ENCODE assay signal across 21 cellular contexts in genomic region chr10:123278445-123278844, GRCh38.
DNase-seq lines count a peak whose midpoint lies in the region; ATAC-seq, FAIRE-seq and TF ChIP-seq lines count a peak whose summit lies in the region.
"Had no signal": no experiment of that assay in that cellular context is flagged by ENCODE, and none has a peak within 500 bp of the region (broad histone marks: within the 10 kb centered on the region; RNA-seq: fewer than 3 reads in every experiment).

No MANE protein-coding gene starts in this region.

- no peak overlapping the region for H3K9ac ChIP-seq in HepG2 (ENCODE audit: insufficient read depth, low read depth, low read length)

- H3K79me2 ChIP-seq in HepG2 (ENCODE audit: insufficient read depth, low read length) = no peaks in the 10 kb centered on the region

- no TSS peak for BruUV-seq in HepG2 (replicated peaks; lab: Mats Ljungman, UMichigan)

- FAIRE-seq in HepG2 (lab: Jason Lieb, UNC) = no peak
- FAIRE-seq: A204.1, GM12891, GM19239, H54 had no signal

- POLR2A ChIA-PET in HepG2 (lab: Yijun Ruan, JAX) = no interaction called here

- CTCF ChIA-PET in HepG2 (lab: Yijun Ruan, JAX; ENCODE audit: low intra/inter-chr PET ratio, low total read pairs) = no interaction called here

- ATAC-seq in HepG2 (no peak), right lobe of liver (no peak), foreskin keratinocyte (peak; percentile 14), upper lobe of right lung (peak; percentile 41)

- no peaks in the 10 kb centered on the region for H3K9me3 ChIP-seq in HepG2 (ENCODE audit: low read length)
- no peaks in the 10 kb centered on the region for H3K9me3 ChIP-seq in right lobe of liver
- no peaks in the 10 kb centered on the region for H3K9me3 ChIP-seq in upper lobe of right lung
- H3K9me3 ChIP-seq: BE2C had no signal

- TF ChIP-seq CTCF in HepG2 (CRISPR knock-in tag; IDR thresholded peaks at IDR 0.05) = no peak
- TF ChIP-seq CTCF in right lobe of liver (IDR thresholded peaks at IDR 0.05) = no peak
- no peak for TF ChIP-seq CTCF in coronary artery (IDR thresholded peaks at IDR 0.05)
- TF ChIP-seq CTCF in foreskin keratinocyte (conservative IDR thresholded peaks at IDR 0.05) = no peak
- TF ChIP-seq CTCF in upper lobe of right lung (IDR thresholded peaks at IDR 0.05) = no peak

- in situ Hi-C loops in HepG2 (cut with HindIII; ENCODE audit: extremely low pct_ligation_motif_present, low pct_unique_long_range_greater_than_20kb) = no loop called here

- H3K27me3 ChIP-seq in HepG2 (ENCODE audit: control insufficient read depth in 1 of 2, insufficient read depth in 2 of 2, low read length in 2 of 2) (peaks cover 2% of the 10 kb centered on the region in 2 experiments; a peak in 2 of 5 replicates), right lobe of liver (no peaks in the 10 kb centered on the region), foreskin keratinocyte (peaks cover 30% of the 10 kb centered on the region), upper lobe of right lung (no peaks in the 10 kb centered on the region)
- H3K27me3 ChIP-seq: BE2C had no signal

- TF ChIP-seq EP300 in HepG2 (IDR thresholded peaks at IDR 0.05; ENCODE audit: low read depth in 2 of 2, low read length in 2 of 2) (no peak), HepG2 (CRISPR knock-in tag; IDR thresholded peaks at IDR 0.05; ENCODE audit: borderline replicate concordance) (no peak)

- no peak overlapping the region for H2AFZ ChIP-seq in HepG2 (ENCODE audit: low read length)

- H3K4me2 ChIP-seq in HepG2 (ENCODE audit: low read depth, low read length) = no peak overlapping the region

- H4K20me1 ChIP-seq in HepG2 (ENCODE audit: insufficient read depth, low read length) = no peaks in the 10 kb centered on the region

- no peak for TF ChIP-seq RAD21 in HepG2 (CRISPR knock-in tag; IDR thresholded peaks at IDR 0.05)

- DNase-seq in HepG2 (ENCODE audit: low spot score) (no peak), right lobe of liver (no peak), coronary artery (ENCODE audit: low spot score) (peak; percentile 35), foreskin keratinocyte (no peak), upper lobe of right lung (no peak), GF-D8 (lab: John Stamatoyannopoulos, UW) (no peak)
- DNase-seq in activated CD8-positive, alpha-beta memory T cell treated with anti-CD3 and anti-CD28 coated beads for 24 hours = no peak
- DNase-seq: ACHN; BE2C; C1 segment of cervical spinal cord; CD4-positive, CD25-positive, alpha-beta regulatory T cell; CD8-positive, alpha-beta memory T cell; COR-L47; DMS 273 treated with DMSO at 0.1 percent for 48 hours; DND-41; EL; HCEC 1CT had no signal

- intact Hi-C loops in HepG2 (cut with micrococcal nuclease; ENCODE audit: unreplicated experiment) (no loop called here), right lobe of liver (cut with DNase I) (no loop called here), upper lobe of right lung (cut with DNase I) (no loop called here)

- no peaks in the 10 kb centered on the region for H3K4me1 ChIP-seq in HepG2 (ENCODE audit: insufficient read depth, low read length)
- no peaks in the 10 kb centered on the region for H3K4me1 ChIP-seq in right lobe of liver
- H3K4me1 ChIP-seq in foreskin keratinocyte = no peaks in the 10 kb centered on the region
- H3K4me1 ChIP-seq in upper lobe of right lung = no peaks in the 10 kb centered on the region
- H3K4me1 ChIP-seq: BE2C had no signal

- H3K27ac ChIP-seq in HepG2 (ENCODE audit: extremely low read length, insufficient read depth, low read length) (no peak overlapping the region), right lobe of liver (no peak overlapping the region), coronary artery (no peak overlapping the region), foreskin keratinocyte (no peak overlapping the region), upper lobe of right lung (no peak overlapping the region)

- H3K36me3 ChIP-seq in HepG2 (replicated peaks in 1 of 2; ENCODE audit: control insufficient read depth in 1 of 2, insufficient read depth in 2 of 2, low read length in 2 of 2) (no peaks in the 10 kb centered on the region), right lobe of liver (no peaks in the 10 kb centered on the region), upper lobe of right lung (no peaks in the 10 kb centered on the region)
- H3K36me3 ChIP-seq: BE2C had no signal

- whole genome bisulfite sequencing in HepG2 (ENCODE audit: low lambda C conversion rate) = 29% methylated on average over 2 of the region's 2 CpGs
- WGBS in right lobe of liver (ENCODE audit: insufficient coverage, low coverage, low lambda C conversion rate, missing lambda C conversion rate) = 100% methylated on average over 1 of the region's 2 CpGs

- no peak overlapping the region for H3K4me3 ChIP-seq in HepG2 (replicated peaks in 1 of 3; ENCODE audit: insufficient read depth in 1 of 3, low read depth in 2 of 3, low read length in 3 of 3)
- H3K4me3 ChIP-seq in right lobe of liver = no peak overlapping the region
- no peak overlapping the region for H3K4me3 ChIP-seq in coronary artery
- H3K4me3 ChIP-seq in upper lobe of right lung = no peak overlapping the region

- TF ChIP-seq POLR2A in HepG2 (IDR thresholded peaks at IDR 0.05; ENCODE audit: insufficient read depth in 1 of 2, low read depth in 2 of 2, low read length in 2 of 2) (no peak), right lobe of liver (IDR thresholded peaks at IDR 0.05) (no peak)

TF ChIP-seq in HepG2, 621 proteins besides CTCF, POLR2A, EP300 and RAD21:
- TF ChIP-seq ZNF768 (CRISPR knock-in tag; IDR thresholded peaks at IDR 0.05) (peak; percentile 32; the same call in 1 of the 2 replicates), ZNF891 (CRISPR knock-in tag; IDR thresholded peaks at IDR 0.05) (no peak)

Comparison
In these comparisons a context has a peak if more than half of its experiments do, and no peak if none do; other contexts are left out.
1. ATAC-seq: peak in foreskin keratinocyte (single experiment) and upper lobe of right lung (single experiment); none in HepG2 (single experiment) and right lobe of liver (0 of 4).